In the genomic region with DNA sequence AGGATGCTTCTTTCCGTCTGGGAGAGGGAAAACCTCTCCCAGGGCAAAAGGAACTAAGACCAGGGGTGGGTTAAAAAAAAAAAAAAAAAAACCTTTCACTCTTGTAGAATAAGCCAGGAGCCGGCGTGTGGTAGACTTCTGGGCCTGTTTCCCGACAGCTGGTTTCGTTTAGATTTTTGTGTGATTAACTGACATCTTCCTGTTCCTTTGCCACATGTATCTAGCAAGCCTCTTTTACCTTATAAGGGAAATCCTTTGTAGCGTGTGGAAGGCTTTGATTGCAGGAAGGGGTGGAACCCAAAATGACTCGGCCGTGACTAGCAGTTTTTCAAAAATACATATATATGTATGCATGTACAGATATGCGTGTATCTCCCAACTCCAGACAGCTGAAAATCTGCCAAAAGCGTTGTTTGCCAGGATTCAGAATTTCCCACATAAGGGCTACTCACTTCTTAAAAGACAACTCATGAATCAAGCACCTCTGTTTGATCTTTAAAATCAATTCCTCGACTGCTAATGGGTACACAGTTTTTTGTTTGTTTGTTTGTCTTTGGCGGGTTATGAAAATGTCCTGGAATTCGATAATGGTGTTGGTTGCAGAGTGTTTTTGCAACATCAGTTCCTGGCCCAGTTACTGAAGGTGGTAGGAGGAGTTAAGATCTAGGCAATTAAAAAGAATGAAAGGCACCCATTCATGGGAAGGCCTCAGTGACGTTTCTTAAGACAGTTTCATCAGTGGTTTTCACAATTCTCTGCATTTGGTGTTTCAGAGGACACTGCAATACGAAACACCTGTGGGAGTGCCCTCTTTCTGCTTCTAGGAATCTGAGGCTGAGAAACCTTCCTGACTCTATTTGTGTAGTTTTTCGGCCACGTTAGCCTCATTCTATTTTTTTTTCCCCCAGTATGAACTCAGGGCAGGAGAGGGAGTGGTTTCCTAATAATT, we compare ENCODE assay signal across 8 cellular contexts. TPM values are rescaled to one million over a fixed set of nuclear protein-coding genes. Genes with fewer than 3 reads are reported as not detected.
A peak's percentile ranks its signal among the peaks of the same experiment; 100 is the strongest.
DNase-seq lines count a peak whose midpoint lies in the region; ATAC-seq and TF ChIP-seq lines count a peak whose summit lies in the region.

No MANE protein-coding gene starts in this region.

- no peak overlapping the region for H2BK12ac ChIP-seq in mesenchymal stem cell (ENCODE audit: low read length in 2 of 2)

- H3K27me3 ChIP-seq in DOHH2 (ENCODE audit: control insufficient read depth, low read length) (no peaks in the 10 kb centered on the region), GM23338 (ENCODE audit: insufficient read depth) (no peaks in the 10 kb centered on the region), mesenchymal stem cell (ENCODE audit: control insufficient read depth in 1 of 2, insufficient read depth in 1 of 2, low read length in 2 of 2) (no peaks in the 10 kb centered on the region)
- H3K27me3 ChIP-seq in effector memory CD4-positive, alpha-beta T cell (replicated peaks; ENCODE audit: control insufficient read depth, insufficient read depth, low read length, poor library complexity, severe bottlenecking): no peaks in the 10 kb centered on the region

- no peak overlapping the region for H2AFZ ChIP-seq in GM23338
- no peak overlapping the region for H2AFZ ChIP-seq in mesenchymal stem cell (ENCODE audit: low read depth, low read length)

- peak overlapping the region; percentile 97 for H3K4me2 ChIP-seq in DOHH2 (ENCODE audit: low read length)
- peak overlapping the region; percentile 99 for H3K4me2 ChIP-seq in GM23338
- H3K4me2 ChIP-seq in mesenchymal stem cell (ENCODE audit: low read length, poor library complexity, severe bottlenecking): peak overlapping the region; percentile 68

- peak overlapping the region; percentile 98 for H3K27ac Mint-ChIP-seq in GM23338
- peak overlapping the region; percentile 98 for H3K27ac Mint-ChIP-seq in stimulated activated memory B cell treated with anti-CD40 and anti-IgM and Interleukin-4, amounts not matched to agents 10 μg/mL and 1 μg/mL and 100 μg/mL, for 72 hours

- H2AK5ac ChIP-seq in mesenchymal stem cell (ENCODE audit: low read length, severe bottlenecking): peak overlapping the region; percentile 79

- peak overlapping the region in 1 of 2 experiments; percentile 92 for H3K4ac ChIP-seq in mesenchymal stem cell (ENCODE audit: low read depth in 1 of 2, low read length in 2 of 2)

- H3K79me1 ChIP-seq in mesenchymal stem cell (replicated peaks; ENCODE audit: low read length, poor library complexity, severe bottlenecking): no peaks in the 10 kb centered on the region

- H4K91ac ChIP-seq in mesenchymal stem cell (ENCODE audit: low read length): no peak overlapping the region

- peaks cover 48% of the 10 kb centered on the region for H3K4me1 ChIP-seq in DOHH2 (ENCODE audit: control insufficient read depth, low read length)
- peaks cover 29% of the 10 kb centered on the region for H3K4me1 ChIP-seq in GM23338 (ENCODE audit: insufficient read depth)
- H3K4me1 ChIP-seq in effector memory CD4-positive, alpha-beta T cell (ENCODE audit: control insufficient read depth, insufficient read depth, low read length, poor library complexity, severe bottlenecking): peaks cover 37% of the 10 kb centered on the region
- H3K4me1 ChIP-seq in mesenchymal stem cell (ENCODE audit: control insufficient read depth, insufficient read depth, low read depth, low read length): peaks cover 13% of the 10 kb centered on the region

- H3K27ac ChIP-seq in DOHH2 (ENCODE audit: low read depth, low read length) (peak overlapping the region; percentile 96), GM23338 (ENCODE audit: low read depth) (peak overlapping the region; percentile 95), mesenchymal stem cell (ENCODE audit: low read length, poor library complexity, severe bottlenecking) (peak overlapping the region; percentile 98)
- H3K27ac ChIP-seq in effector memory CD4-positive, alpha-beta T cell (ENCODE audit: insufficient read depth, low read length, poor library complexity, severe bottlenecking): peak overlapping the region; percentile 89

- H2BK15ac ChIP-seq in mesenchymal stem cell (ENCODE audit: low read depth, poor library complexity, severe bottlenecking): no peak overlapping the region

- H3K18ac ChIP-seq in mesenchymal stem cell (ENCODE audit: low read depth in 1 of 2, low read length in 2 of 2): peak overlapping the region in 1 of 2 experiments; percentile 88

- H3K9me3 ChIP-seq in DOHH2 (ENCODE audit: control insufficient read depth, insufficient read depth, low read length) (no peaks in the 10 kb centered on the region), mesenchymal stem cell (ENCODE audit: control insufficient read depth, low read length) (no peaks in the 10 kb centered on the region)
- no peaks in the 10 kb centered on the region for H3K9me3 ChIP-seq in effector memory CD4-positive, alpha-beta T cell (ENCODE audit: control insufficient read depth, low read length)

- 3% methylated on average over 8 of the region's 17 CpGs for WGBS in mesenchymal stem cell

- no peak for TF ChIP-seq CTCF in DOHH2 (IDR thresholded peaks at IDR 0.05; ENCODE audit: low read depth, low read length, poor library complexity, severe bottlenecking)
- no peak for TF ChIP-seq CTCF in GM23338 (conservative IDR thresholded peaks at IDR 0.05; ENCODE audit: low read depth in 2 of 2)

- peaks cover 9% of the 10 kb centered on the region for H3K9me3 Mint-ChIP-seq in GM23338
- H3K9me3 Mint-ChIP-seq in stimulated activated memory B cell treated with anti-CD40 and anti-IgM and Interleukin-4, amounts not matched to agents 10 μg/mL and 1 μg/mL and 100 μg/mL, for 72 hours: no peaks in the 10 kb centered on the region

- H3K79me2 ChIP-seq in DOHH2 (ENCODE audit: control insufficient read depth, low read length) (peaks cover 82% of the 10 kb centered on the region), GM23338 (replicated peaks; ENCODE audit: insufficient read depth) (peaks cover 68% of the 10 kb centered on the region)

- H3K9me2 ChIP-seq in DOHH2 (replicated peaks; ENCODE audit: control insufficient read depth, low read length) (no peaks in the 10 kb centered on the region), GM23338 (ENCODE audit: insufficient read depth) (no peaks in the 10 kb centered on the region)

- peaks cover 50% of the 10 kb centered on the region for H3K27me3 Mint-ChIP-seq in GM23338 (ENCODE audit: insufficient read depth, low read depth, poor library complexity)
- H3K27me3 Mint-ChIP-seq in stimulated activated memory B cell treated with anti-CD40 and anti-IgM and Interleukin-4, amounts not matched to agents 10 μg/mL and 1 μg/mL and 100 μg/mL, for 72 hours: no peaks in the 10 kb centered on the region

- peaks cover 31% of the 10 kb centered on the region for H3F3A ChIP-seq in DOHH2 (ENCODE audit: control insufficient read depth, insufficient read depth)
- H3F3A ChIP-seq in GM23338 (replicated peaks; ENCODE audit: low read depth): peaks cover 15% of the 10 kb centered on the region; the same call in 1 of the 2 replicates

- H4K8ac ChIP-seq in mesenchymal stem cell (ENCODE audit: low read length): no peak overlapping the region

- no peak overlapping the region for H3K23ac ChIP-seq in mesenchymal stem cell (ENCODE audit: low read length in 2 of 2)

- H3K9ac ChIP-seq in mesenchymal stem cell (ENCODE audit: low read length): peak overlapping the region; percentile 96

- H3K4me3 ChIP-seq in DOHH2 (ENCODE audit: low read length) (peak overlapping the region; percentile 95), GM23338 (peak overlapping the region; percentile 90), mesenchymal stem cell (ENCODE audit: insufficient read depth in 1 of 2, low read depth in 1 of 2, low read length in 2 of 2) (peak overlapping the region in 1 of 2 experiments; percentile 96)
- H3K4me3 ChIP-seq in effector memory CD4-positive, alpha-beta T cell (ENCODE audit: insufficient read depth, low read depth, low read length, poor library complexity, severe bottlenecking): peak overlapping the region; percentile 92

- peak overlapping the region; percentile 87 for H3K4me3 Mint-ChIP-seq in GM23338
- H3K4me3 Mint-ChIP-seq in stimulated activated memory B cell treated with anti-CD40 and anti-IgM and Interleukin-4, amounts not matched to agents 10 μg/mL and 1 μg/mL and 100 μg/mL, for 72 hours: peak overlapping the region; percentile 88

- peak overlapping the region in 1 of 2 experiments; percentile 64 for H3K14ac ChIP-seq in mesenchymal stem cell (ENCODE audit: low read length in 2 of 2)

- DNase-seq in GM23338 (ENCODE audit: low spot score) (peak; percentile 68), NCI-H2227 treated with DMSO at 0.1 percent for 48 hours (lab: John Stamatoyannopoulos, UW) (peak; percentile 14), mesenchymal stem cell (peak; percentile 95), NCI-H510A (lab: John Stamatoyannopoulos, UW) (no peak)
- DNase-seq in activated CD4-positive, alpha-beta T cell treated with anti-CD3 and anti-CD28 coated beads, Interleukin-2, amount 50 U/mL, for 4 hours: peak; percentile 59 to 66
- peak; percentile 59 to 68 (median 68) for DNase-seq in effector memory CD4-positive, alpha-beta T cell

- H3K36me3 ChIP-seq in DOHH2 (ENCODE audit: control insufficient read depth, low read length) (peaks cover 64% of the 10 kb centered on the region), GM23338 (ENCODE audit: insufficient read depth) (peaks cover 27% of the 10 kb centered on the region), mesenchymal stem cell (ENCODE audit: control insufficient read depth in 1 of 2, insufficient read depth in 2 of 2, low read depth in 1 of 2, low read length in 2 of 2) (peaks cover 41 to 52% of the 10 kb centered on the region in 2 experiments)
- peaks cover 28% of the 10 kb centered on the region for H3K36me3 ChIP-seq in effector memory CD4-positive, alpha-beta T cell (ENCODE audit: control insufficient read depth, insufficient read depth, low read length)

- H2BK5ac ChIP-seq in mesenchymal stem cell (ENCODE audit: low read depth, low read length, poor library complexity, severe bottlenecking): peak overlapping the region; percentile 77

- H3K36me3 Mint-ChIP-seq in GM23338 (ENCODE audit: low read depth): peaks cover 71% of the 10 kb centered on the region
- H3K36me3 Mint-ChIP-seq in stimulated activated memory B cell treated with anti-CD40 and anti-IgM and Interleukin-4, amounts not matched to agents 10 μg/mL and 1 μg/mL and 100 μg/mL, for 72 hours: peaks cover 57% of the 10 kb centered on the region

- ATAC-seq in GM23338: no peak
- ATAC-seq in stimulated activated memory B cell treated with anti-CD40 and anti-IgM and Interleukin-4, amounts not matched to agents 10 μg/mL and 1 μg/mL and 100 μg/mL, for 72 hours: peak; percentile 78

- H2BK120ac ChIP-seq in mesenchymal stem cell (ENCODE audit: low read depth, low read length): peak overlapping the region; percentile 91

- H4K20me1 ChIP-seq in DOHH2 (ENCODE audit: control insufficient read depth, insufficient read depth, low read depth, low read length) (0 out of 2 replicates have a peak, but pooled peaks cover 9% of the 10 kb centered on the region), GM23338 (replicated peaks; ENCODE audit: insufficient read depth) (peaks cover 3% of the 10 kb centered on the region)

- H3K4me1 Mint-ChIP-seq in GM23338: peaks cover 29% of the 10 kb centered on the region
- peaks cover 73% of the 10 kb centered on the region for H3K4me1 Mint-ChIP-seq in stimulated activated memory B cell treated with anti-CD40 and anti-IgM and Interleukin-4, amounts not matched to agents 10 μg/mL and 1 μg/mL and 100 μg/mL, for 72 hours

RNA-seq across cellular contexts. Expression of gene TPM4, which starts 2.7 kb away (rescaled TPM):
- 237 and 288 TPM in 2 replicates for total RNA-seq in GM23338 (2014; rRNA removed; shearing (Covaris generic))
- polyA plus RNA-seq in GM23338 (2016; fragmentation: Nextera tagmentation; extraction: Ambion mirVana): 204 and 223 TPM in 2 replicates
- polyA plus RNA-seq in mesenchymal stem cell (2013, experiment 1 of 2): 881 TPM
- 886 TPM for polyA plus RNA-seq in mesenchymal stem cell (2013, experiment 2 of 2)

RNA-seq across cellular contexts. Expression of gene RAB8A, which starts 32.7 kb away (rescaled TPM):
- total RNA-seq in GM23338 (2014; rRNA removed; shearing (Covaris generic)): 49.7 and 59.5 TPM in 2 replicates
- 48.0 and 53.1 TPM in 2 replicates for polyA plus RNA-seq in GM23338 (2016; fragmentation: Nextera tagmentation; extraction: Ambion mirVana)
- polyA plus RNA-seq in mesenchymal stem cell (2013, experiment 1 of 2): 54.8 TPM
- 54.2 TPM for polyA plus RNA-seq in mesenchymal stem cell (2013, experiment 2 of 2)
